ENCODE assay signal across 7 cellular contexts in the genomic region with DNA sequence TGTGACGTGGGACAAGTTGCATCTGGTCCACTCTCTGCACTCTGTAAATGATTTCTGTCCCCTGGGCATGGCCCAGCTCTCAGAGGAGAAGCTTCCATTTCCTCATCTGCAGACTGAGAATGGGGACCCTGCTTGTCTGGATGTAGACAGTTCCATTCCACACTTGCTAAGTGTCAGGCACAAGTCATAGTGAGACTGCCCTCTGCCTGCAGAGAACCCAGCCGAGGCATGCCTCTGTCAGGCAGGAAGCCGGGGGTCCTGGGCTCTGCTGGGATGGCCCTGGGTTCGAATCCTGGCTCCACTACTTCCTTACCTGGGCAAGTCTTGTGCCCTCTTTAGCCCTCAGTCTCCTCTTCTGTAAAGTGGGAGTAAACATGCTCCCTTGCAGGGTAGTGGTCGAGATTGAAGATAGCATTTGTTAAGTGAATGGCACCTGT. TPM values are rescaled to one million over a fixed set of nuclear protein-coding genes. Genes with fewer than 3 reads are reported as not detected.
DNase-seq lines count a peak whose midpoint lies in the region; ATAC-seq, FAIRE-seq and TF ChIP-seq lines count a peak whose summit lies in the region.

No MANE protein-coding gene starts in this region.

- TF ChIP-seq EP300 in upper lobe of left lung (IDR thresholded peaks at IDR 0.05): no peak

- POLR2A ChIA-PET in HEK293 (lab: Yijun Ruan, JAX): interaction anchor here (4.1 kb wide), 1 partner anchor 14 kb away, joined by 42 read pairs; no protein-coding TSS in a partner anchor

- peaks cover 20% of the 10 kb centered on the region for H3K4me1 ChIP-seq in HEK293 (ENCODE audit: control insufficient read depth, insufficient read depth, low read length)
- H3K4me1 ChIP-seq in upper lobe of left lung: peaks cover 47 to 57% (median 50%) of the 10 kb centered on the region in 4 donors

- DNase-seq in GM12891 (ENCODE audit: insufficient read length, low spot score): no peak
- peak; percentile 30 to 39 for DNase-seq in activated CD4-positive, alpha-beta T cell treated with anti-CD3 and anti-CD28 coated beads, Interleukin-2, amount 50 U/mL, for 48 hours
- DNase-seq in islet precursor cell: peak; percentile 55
- DNase-seq in upper lobe of left lung: peak in 1 of 2 donors; percentile 29
- no peak for DNase-seq in iPS-NIHi7 (ENCODE audit: extremely low spot score)

- no peak overlapping the region for H3K4me3 ChIP-seq in HEK293 (ENCODE audit: low read depth, low read length)
- H3K4me3 ChIP-seq in upper lobe of left lung: peak overlapping the region in 3 of 4 donors; percentile 87 to 97 (median 95)

- TF ChIP-seq POLR2A in GM12891 (IDR thresholded peaks at IDR 0.05; ENCODE audit: low read depth, low read length) (no peak), upper lobe of left lung (IDR thresholded peaks at IDR 0.05) (no peak)

- H3K27ac ChIP-seq in HEK293 (ENCODE audit: extremely low read depth, low read depth, low read length) (no peak overlapping the region; the same call in 1 of the 2 replicates), upper lobe of left lung (peak overlapping the region; percentile 94 to 99 (median 96))

- H3K36me3 ChIP-seq in HEK293 (ENCODE audit: control insufficient read depth in 2 of 2, insufficient read depth in 1 of 2, low read length in 2 of 2) (peaks cover 11 to 48% of the 10 kb centered on the region in 2 experiments; a peak in 2 of 3 replicates), upper lobe of left lung (peaks cover 6 to 21% (median 13%) of the 10 kb centered on the region in 4 donors)

- ATAC-seq in upper lobe of left lung (ENCODE audit: low FRiP score in 2 of 2): no peak
- no peak for ATAC-seq in GM21526 (IDR thresholded peaks at IDR 0.05; ENCODE audit: low FRiP score, unreplicated experiment)

- no peak for FAIRE-seq in GM12891 (lab: Jason Lieb, UNC)

- H3K9me3 ChIP-seq in HEK293 (ENCODE audit: control insufficient read depth, insufficient read depth, low read depth, low read length) (no peaks in the 10 kb centered on the region), upper lobe of left lung (no peaks in the 10 kb centered on the region)

- peaks cover 0 to 4% (median 0%) of the 10 kb centered on the region in 4 donors for H3K27me3 ChIP-seq in upper lobe of left lung

- 31 to 72% methylated on average over 3 to 5 of the region's 5 CpGs for WGBS in upper lobe of left lung, 2 donors

- TF ChIP-seq CTCF in HEK293 (tag by site-specific recombination; IDR thresholded peaks at IDR 0.05): no peak
- TF ChIP-seq CTCF in upper lobe of left lung (IDR thresholded peaks at IDR 0.05): peak in 1 of 6 experiments; percentile 17

- CTCF ChIA-PET in HEK293 (lab: Yijun Ruan, JAX): interaction anchor here (0.5 to 3.7 kb wide), 3 partner anchors 9 to 231 kb away, joined by 3 to 24 read pairs (median 13); no protein-coding TSS in a partner anchor

TF ChIP-seq in GM12891, 5 proteins besides CTCF, POLR2A, EP300 and RAD21:
- TF ChIP-seq TAF1 (IDR thresholded peaks at IDR 0.05; ENCODE audit: low read depth, low read length) (0 out of 2 replicates have a peak, but pooled peaks have one; percentile 22), PAX5 (IDR thresholded peaks at IDR 0.05; ENCODE audit: insufficient read depth, low read length, severe bottlenecking) (no peak)

TF ChIP-seq in HEK293, 187 proteins besides CTCF, POLR2A, EP300 and RAD21:
- TF ChIP-seq OSR2 (tag by site-specific recombination; IDR thresholded peaks at IDR 0.05): no peak
- TF ChIP-seq ZNF76 (tag by site-specific recombination; IDR thresholded peaks at IDR 0.05; ENCODE audit: borderline replicate concordance, low read depth): no peak
- no peak for TF ChIP-seq ZNF121 (tag by site-specific recombination; IDR thresholded peaks at IDR 0.05)
- no peak for TF ChIP-seq ZNF830 (tag by site-specific recombination; IDR thresholded peaks at IDR 0.05; ENCODE audit: low read depth)
- TF ChIP-seq, protein P1, sequence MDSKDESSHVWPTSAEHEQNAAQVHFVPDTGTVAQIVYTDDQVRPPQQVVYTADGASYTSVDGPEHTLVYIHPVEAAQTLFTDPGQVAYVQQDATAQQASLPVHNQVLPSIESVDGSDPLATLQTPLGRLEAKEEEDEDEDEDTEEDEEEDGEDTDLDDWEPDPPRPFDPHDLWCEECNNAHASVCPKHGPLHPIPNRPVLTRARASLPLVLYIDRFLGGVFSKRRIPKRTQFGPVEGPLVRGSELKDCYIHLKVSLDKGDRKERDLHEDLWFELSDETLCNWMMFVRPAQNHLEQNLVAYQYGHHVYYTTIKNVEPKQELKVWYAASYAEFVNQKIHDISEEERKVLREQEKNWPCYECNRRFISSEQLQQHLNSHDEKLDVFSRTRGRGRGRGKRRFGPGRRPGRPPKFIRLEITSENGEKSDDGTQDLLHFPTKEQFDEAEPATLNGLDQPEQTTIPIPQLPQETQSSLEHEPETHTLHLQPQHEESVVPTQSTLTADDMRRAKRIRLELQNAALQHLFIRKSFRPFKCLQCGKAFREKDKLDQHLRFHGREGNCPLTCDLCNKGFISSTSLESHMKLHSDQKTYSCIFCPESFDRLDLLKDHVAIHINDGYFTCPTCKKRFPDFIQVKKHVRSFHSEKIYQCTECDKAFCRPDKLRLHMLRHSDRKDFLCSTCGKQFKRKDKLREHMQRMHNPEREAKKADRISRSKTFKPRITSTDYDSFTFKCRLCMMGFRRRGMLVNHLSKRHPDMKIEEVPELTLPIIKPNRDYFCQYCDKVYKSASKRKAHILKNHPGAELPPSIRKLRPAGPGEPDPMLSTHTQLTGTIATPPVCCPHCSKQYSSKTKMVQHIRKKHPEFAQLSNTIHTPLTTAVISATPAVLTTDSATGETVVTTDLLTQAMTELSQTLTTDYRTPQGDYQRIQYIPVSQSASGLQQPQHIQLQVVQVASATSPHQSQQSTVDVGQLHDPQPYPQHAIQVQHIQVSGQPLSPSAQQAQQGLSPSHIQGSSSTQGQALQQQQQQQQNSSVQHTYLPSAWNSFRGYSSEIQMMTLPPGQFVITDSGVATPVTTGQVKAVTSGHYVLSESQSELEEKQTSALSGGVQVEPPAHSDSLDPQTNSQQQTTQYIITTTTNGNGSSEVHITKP (tag by site-specific recombination; IDR thresholded peaks at IDR 0.05): peak; percentile 27

RNA-seq across cellular contexts. Expression of a gene that starts 4.1 kb away (rescaled TPM):
- polyA plus RNA-seq in GM12891 (2012; ENCODE audit: low read depth, missing spikeins): 15.2 TPM
- total RNA-seq in upper lobe of left lung: 100 to 1,000 TPM in 1 of 6 donors, 10 to 100 TPM in 5; 45.1 to 134 (median 79.5) TPM

RNA-seq across cellular contexts. Expression of a gene that starts 35.4 kb away (rescaled TPM):
- 0.59 TPM for polyA plus RNA-seq in GM12891 (2012; ENCODE audit: low read depth, missing spikeins)
- total RNA-seq in upper lobe of left lung: 10 to 100 TPM; 11.2 to 32.5 (median 16.1) TPM

Comparison
In these comparisons a context has a peak if more than half of its experiments do, and no peak if none do; other contexts are left out.
1. DNase-seq: peak in activated CD4-positive, alpha-beta T cell treated with anti-CD3 and anti-CD28 coated beads, Interleukin-2, amount 50 U/mL, for 48 hours (2 of 2) and islet precursor cell (single experiment); none in GM12891 (single experiment) and iPS-NIHi7 (single experiment).